ENCODE assay signal across 8 cellular contexts in genomic region chr7:148264933-148265557, GRCh38.
DNase-seq lines count a peak whose midpoint lies in the region; ATAC-seq and TF ChIP-seq lines count a peak whose summit lies in the region.

No MANE protein-coding gene starts in this region.

- no peak for TF ChIP-seq POLR2A in transverse colon (IDR thresholded peaks at IDR 0.05)

- WGBS in transverse colon (ENCODE audit: low coverage in 1 of 2), 2 donors: 40 to 56% methylated on average over 3 to 7 of the region's 7 CpGs

- H3K27me3 ChIP-seq in transverse colon: peaks cover 3% of the 10 kb centered on the region

- H3K36me3 ChIP-seq in transverse colon: no peaks in the 10 kb centered on the region

- ATAC-seq in GM18870 (IDR thresholded peaks at IDR 0.05; ENCODE audit: unreplicated experiment): peak; percentile 57
- ATAC-seq in HG02610 (IDR thresholded peaks at IDR 0.05; ENCODE audit: unreplicated experiment): no peak

- intact Hi-C loops in transverse colon (cut with DNase I; ENCODE audit: low total_unique reads): no loop called here

- peaks cover 0 to 6% (median 2%) of the 10 kb centered on the region in 4 donors for H3K4me1 ChIP-seq in transverse colon

- TF ChIP-seq CTCF in transverse colon (IDR thresholded peaks at IDR 0.05): peak; percentile 25 to 57 (median 50)

- H3K9me3 ChIP-seq in transverse colon: no peaks in the 10 kb centered on the region

- DNase-seq in COR-L47 (lab: John Stamatoyannopoulos, UW) (peak; percentile 65), LoVo (ENCODE audit: low spot score) (peak; percentile 56), SK-MEL-5 (ENCODE audit: low read depth, low spot score) (peak; percentile 65), hepatic stellate cell (ENCODE audit: low spot score) (peak; percentile 20), transverse colon (no peak)
- DNase-seq in effector CD8-positive, alpha-beta T cell (lab: John Stamatoyannopoulos, UW): no peak

- no peak overlapping the region for H3K4me3 ChIP-seq in transverse colon

- in situ Hi-C loops in SK-MEL-5 (cut with HindIII; ENCODE audit: low pct_unique_long_range_greater_than_20kb, low sequenced_read_pairs): no loop called here
- in situ Hi-C loops in transverse colon (cut with MboI; ENCODE audit: low pct_ligation_motif_present in 1 of 4, low pct_unique_long_range_greater_than_20kb in 1 of 4, low sequenced_read_pairs in 3 of 4): loop anchor here in 3 of 4 donors (25.0 kb wide), 2 partner anchors 222 to 697 kb away; no protein-coding TSS in a partner anchor

- no peak overlapping the region for H3K27ac ChIP-seq in transverse colon

- TF ChIP-seq EP300 in transverse colon (IDR thresholded peaks at IDR 0.05; ENCODE audit: low read depth): no peak

Comparison
In these comparisons a context has a peak if more than half of its experiments do, and no peak if none do; other contexts are left out.
1. DNase-seq: peak in COR-L47 (single experiment), LoVo (single experiment), SK-MEL-5 (single experiment) and hepatic stellate cell (single experiment); none in transverse colon (single experiment) and effector CD8-positive, alpha-beta T cell (single experiment).